In the genomic region with DNA sequence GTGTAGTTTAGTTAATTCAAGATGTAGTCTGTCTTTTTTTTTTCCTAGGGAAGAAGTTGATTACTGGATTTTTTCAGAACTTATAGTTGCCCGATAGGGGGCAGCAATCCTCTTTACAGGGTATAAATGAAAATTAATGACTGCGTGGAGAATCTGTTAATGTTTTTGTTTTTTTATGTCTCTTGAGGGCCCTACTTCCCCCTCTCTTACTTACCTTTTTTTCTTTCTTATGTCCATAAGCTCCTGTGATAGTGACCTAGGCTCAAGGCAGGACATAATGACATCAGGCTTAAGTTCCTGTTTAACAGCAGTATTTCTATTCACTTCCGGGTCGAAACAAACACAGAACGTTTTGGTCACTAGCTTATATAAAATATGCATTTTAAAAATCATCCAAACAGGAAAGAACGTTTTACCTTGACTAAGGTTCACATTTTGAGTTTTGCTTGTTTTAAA, we compare ENCODE assay signal across 8 cellular contexts. TPM values are rescaled to one million over a fixed set of nuclear protein-coding genes. Genes with fewer than 3 reads are reported as not detected.
A peak's percentile ranks its signal among the peaks of the same experiment; 100 is the strongest.
DNase-seq lines count a peak whose midpoint lies in the region; ATAC-seq and TF ChIP-seq lines count a peak whose summit lies in the region.

No MANE protein-coding gene starts in this region.

- TF ChIP-seq CTCF in NB4 (IDR thresholded peaks at IDR 0.05; ENCODE audit: low read depth, low read length) (peak; percentile 35), osteocyte (IDR thresholded peaks at IDR 0.05) (peak; percentile 75)

- H3K27ac Mint-ChIP-seq in activated CD4-positive, alpha-beta T cell treated with anti-CD3 and anti-CD28 coated beads, Interleukin-2, amount 10 ng/mL, durations not matched to agents 7 days and 5 days, result peak overlapping the region; percentile 85
- peak overlapping the region; percentile 59 for H3K27ac Mint-ChIP-seq in osteocyte (ENCODE audit: unreplicated experiment)

- ATAC-seq in Right ventricle myocardium superior (ENCODE audit: poor library complexity), result peak; percentile 44
- ATAC-seq in HG03108 (IDR thresholded peaks at IDR 0.05; ENCODE audit: unreplicated experiment), result no peak
- ATAC-seq in GM21786 (IDR thresholded peaks at IDR 0.05; ENCODE audit: unreplicated experiment), result no peak

- H3K36me3 Mint-ChIP-seq in activated CD4-positive, alpha-beta T cell treated with anti-CD3 and anti-CD28 coated beads, Interleukin-2, amount 10 ng/mL, durations not matched to agents 7 days and 5 days (ENCODE audit: low read depth), result peaks cover 39% of the 10 kb centered on the region
- peaks cover 43% of the 10 kb centered on the region for H3K36me3 Mint-ChIP-seq in osteocyte (ENCODE audit: unreplicated experiment)

- peaks cover 15% of the 10 kb centered on the region for H3K4me1 Mint-ChIP-seq in activated CD4-positive, alpha-beta T cell treated with anti-CD3 and anti-CD28 coated beads, Interleukin-2, amount 10 ng/mL, durations not matched to agents 7 days and 5 days
- H3K4me1 Mint-ChIP-seq in osteocyte (ENCODE audit: unreplicated experiment), result peaks cover 12% of the 10 kb centered on the region

- no peak for TF ChIP-seq POLR2A in NB4 (IDR thresholded peaks at IDR 0.05; ENCODE audit: extremely low read depth, insufficient read length)

- no peaks in the 10 kb centered on the region for H3K27me3 Mint-ChIP-seq in activated CD4-positive, alpha-beta T cell treated with anti-CD3 and anti-CD28 coated beads, Interleukin-2, amount 10 ng/mL, durations not matched to agents 7 days and 5 days
- H3K27me3 Mint-ChIP-seq in osteocyte (ENCODE audit: unreplicated experiment), result no peaks in the 10 kb centered on the region

- CTCF ChIA-PET in activated CD4-positive, alpha-beta T cell treated with anti-CD3 and anti-CD28 coated beads, Interleukin-2, amount 10 ng/mL, durations not matched to agents 7 days and 5 days (lab: Charles Lee), result interaction anchor here (0.6 to 2.2 kb wide), 23 partner anchors 9 to 716 kb away, joined by 3 to 10 read pairs (median 4); a partner anchor contains a TSS

- no peak for DNase-seq in Right ventricle myocardium superior
- no peak for DNase-seq in cardiac septum (ENCODE audit: low spot score)
- DNase-seq in NB4 (ENCODE audit: low read depth), result peak; percentile 56
- DNase-seq in activated CD4-positive, alpha-beta T cell treated with anti-CD3 and anti-CD28 coated beads, Interleukin-2, amount 10 ng/mL, durations not matched to agents 7 days and 5 days, result peak; percentile 67
- DNase-seq in fibroblast of gingiva (ENCODE audit: low read depth), result peak; percentile 65
- no peak for DNase-seq in osteocyte (ENCODE audit: extremely low spot score, unreplicated experiment)

- H3K9me3 Mint-ChIP-seq in activated CD4-positive, alpha-beta T cell treated with anti-CD3 and anti-CD28 coated beads, Interleukin-2, amount 10 ng/mL, durations not matched to agents 7 days and 5 days, result no peaks in the 10 kb centered on the region
- no peaks in the 10 kb centered on the region for H3K9me3 Mint-ChIP-seq in osteocyte (ENCODE audit: unreplicated experiment)

- H3K4me3 ChIP-seq in NB4 (ENCODE audit: low read depth, low read length), result no peak overlapping the region

- intact Hi-C loops in Right ventricle myocardium superior (cut with DNase I) (no loop called here), cardiac septum (cut with DNase I) (loop anchor here (5.0 kb wide), 1 partner anchor 498 kb away; no protein-coding TSS in a partner anchor)

- POLR2A ChIA-PET in activated CD4-positive, alpha-beta T cell treated with anti-CD3 and anti-CD28 coated beads, Interleukin-2, amount 10 ng/mL, durations not matched to agents 7 days and 5 days (lab: Charles Lee), result interaction anchor here (0.6 kb wide), 1 partner anchor 11 kb away, joined by 3 read pairs; no protein-coding TSS in a partner anchor

- peak overlapping the region; percentile 28 for H3K4me3 Mint-ChIP-seq in activated CD4-positive, alpha-beta T cell treated with anti-CD3 and anti-CD28 coated beads, Interleukin-2, amount 10 ng/mL, durations not matched to agents 7 days and 5 days
- H3K4me3 Mint-ChIP-seq in osteocyte (ENCODE audit: unreplicated experiment), result no peak overlapping the region

RNA-seq across cellular contexts. Expression of a gene that starts 18.8 kb away (rescaled TPM):
- 49.5 TPM for total RNA-seq in Right ventricle myocardium superior
- total RNA-seq in cardiac septum, result 44.2 TPM
- 100 to 1,000 TPM in 1 of 2 experiments, 10 to 100 TPM in 1; 85.4 to 105 TPM for total RNA-seq in activated CD4-positive, alpha-beta T cell treated with anti-CD3 and anti-CD28 coated beads, Interleukin-2, amount 10 ng/mL, durations not matched to agents 7 days and 5 days
- 65.3 and 68.5 TPM in 2 replicates for total RNA-seq in osteocyte

RNA-seq across cellular contexts. Expression of a gene that starts 19.1 kb away (rescaled TPM):
- total RNA-seq in Right ventricle myocardium superior, result 10.0 TPM
- 10.5 TPM for total RNA-seq in cardiac septum
- 10 to 100 TPM; 90.1 to 97.9 TPM for total RNA-seq in activated CD4-positive, alpha-beta T cell treated with anti-CD3 and anti-CD28 coated beads, Interleukin-2, amount 10 ng/mL, durations not matched to agents 7 days and 5 days
- total RNA-seq in osteocyte, result 56.2 and 57.6 TPM in 2 replicates

Comparison
In these comparisons a context has a peak if more than half of its experiments do, and no peak if none do; other contexts are left out.
1. DNase-seq: peak in NB4 (single experiment), activated CD4-positive, alpha-beta T cell treated with anti-CD3 and anti-CD28 coated beads, Interleukin-2, amount 10 ng/mL, durations not matched to agents 7 days and 5 days (single experiment) and fibroblast of gingiva (single experiment); none in Right ventricle myocardium superior (single experiment), cardiac septum (single experiment) and osteocyte (single experiment).